In genomic region chr2:231709636-231709980, GRCh38 we compare ENCODE assay signal across 8 cellular contexts. TPM values are rescaled to one million over a fixed set of nuclear protein-coding genes. Genes with fewer than 3 reads are reported as not detected.
DNase-seq lines count a peak whose midpoint lies in the region; ATAC-seq and TF ChIP-seq lines count a peak whose summit lies in the region.

No MANE protein-coding gene starts in this region.

- TF ChIP-seq CTCF in neural crest cell (conservative IDR thresholded peaks at IDR 0.05): no peak

- peak overlapping the region; percentile 98 for H3K4me3 Mint-ChIP-seq in neural crest cell

- H3K36me3 Mint-ChIP-seq in neural crest cell (ENCODE audit: low read depth): peaks cover 37% of the 10 kb centered on the region

- TF ChIP-seq POLR2A in erythroblast (IDR thresholded peaks at IDR 0.05; ENCODE audit: low read length): no peak

- peaks cover 56% of the 10 kb centered on the region for H3K4me1 Mint-ChIP-seq in neural crest cell

- no peak for ATAC-seq in GM19455 (IDR thresholded peaks at IDR 0.05; ENCODE audit: unreplicated experiment)
- no peak for ATAC-seq in HG03571 (IDR thresholded peaks at IDR 0.05; ENCODE audit: unreplicated experiment)

- peaks cover 3% of the 10 kb centered on the region for H3K9me3 Mint-ChIP-seq in neural crest cell

- peaks cover 54% of the 10 kb centered on the region for H3K27me3 Mint-ChIP-seq in neural crest cell (ENCODE audit: low read depth)

- DNase-seq in activated T-cell treated with anti-CD3 and anti-CD28 coated beads for 24 hours (ENCODE audit: low read depth) (peak; percentile 33), erythroblast (lab: John Stamatoyannopoulos, UW) (peak; percentile 76 to 88), neural crest cell (ENCODE audit: low read depth, low spot score) (no peak), DMS153 treated with DMSO at 0.1 percent for 48 hours (lab: John Stamatoyannopoulos, UW; ENCODE audit: unreplicated experiment) (no peak)
- DNase-seq in activated T-cell treated with anti-CD3 and anti-CD28 coated beads, Interleukin-2, amount 50 U/mL, for 48 hours: no peak
- DNase-seq in activated CD4-positive, alpha-beta T cell treated with anti-CD3 and anti-CD28 coated beads, Interleukin-2, amount 50 U/mL, for 1 hour: peak; percentile 41

- peak overlapping the region; percentile 98 for H3K27ac Mint-ChIP-seq in neural crest cell (ENCODE audit: unreplicated experiment)

RNA-seq across cellular contexts. Expression of gene PTMA, which starts 1.3 kb away (rescaled TPM):
- total RNA-seq in neural crest cell: 1,415 and 1,529 TPM in 2 replicates

Comparison
In these comparisons a context has a peak if more than half of its experiments do, and no peak if none do; other contexts are left out.
1. DNase-seq: peak in activated T-cell treated with anti-CD3 and anti-CD28 coated beads for 24 hours (single experiment), activated CD4-positive, alpha-beta T cell treated with anti-CD3 and anti-CD28 coated beads, Interleukin-2, amount 50 U/mL, for 1 hour (single experiment) and erythroblast (2 of 2); none in activated T-cell treated with anti-CD3 and anti-CD28 coated beads, Interleukin-2, amount 50 U/mL, for 48 hours (0 of 2), neural crest cell (single experiment) and DMS153 treated with DMSO at 0.1 percent for 48 hours (single experiment).